Comparison of ENCODE assay signal across 1 cellular context in the genomic region with DNA sequence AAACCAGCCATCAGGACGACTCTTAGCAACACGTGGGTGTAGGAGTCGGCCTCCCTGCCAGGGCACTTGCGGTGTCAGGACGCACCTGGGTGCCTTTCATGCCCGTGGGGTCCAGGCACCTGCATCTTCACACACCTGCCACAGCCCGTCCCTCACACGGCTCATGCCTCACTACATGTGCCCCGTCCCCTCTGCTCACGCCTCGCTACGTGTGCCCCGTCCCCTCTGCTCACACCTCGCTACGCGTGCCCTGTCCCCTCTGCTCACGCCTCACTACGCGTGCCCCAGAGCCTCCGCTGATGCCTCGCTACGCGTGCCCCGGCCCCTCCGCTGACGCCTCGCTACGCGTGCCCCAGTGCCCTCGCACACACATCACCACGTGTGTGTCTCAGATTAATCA.
TF ChIP-seq lines count a peak whose summit lies in the region.

No MANE protein-coding gene starts in this region.

TF ChIP-seq in H1, 55 proteins besides CTCF, POLR2A, EP300 and RAD21:
- TF ChIP-seq POLR2AphosphoS5 (IDR thresholded peaks at IDR 0.05; ENCODE audit: low read depth, low read length): no peak
- TF ChIP-seq, protein P1, sequence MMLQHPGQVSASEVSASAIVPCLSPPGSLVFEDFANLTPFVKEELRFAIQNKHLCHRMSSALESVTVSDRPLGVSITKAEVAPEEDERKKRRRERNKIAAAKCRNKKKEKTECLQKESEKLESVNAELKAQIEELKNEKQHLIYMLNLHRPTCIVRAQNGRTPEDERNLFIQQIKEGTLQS (IDR thresholded peaks at IDR 0.05; ENCODE audit: insufficient read depth, low read depth, low read length): no peak
- TF ChIP-seq NANOG (IDR thresholded peaks at IDR 0.05; ENCODE audit: insufficient read depth, low read depth, low read length, poor library complexity, severe bottlenecking): no peak
- TF ChIP-seq, protein P2, sequence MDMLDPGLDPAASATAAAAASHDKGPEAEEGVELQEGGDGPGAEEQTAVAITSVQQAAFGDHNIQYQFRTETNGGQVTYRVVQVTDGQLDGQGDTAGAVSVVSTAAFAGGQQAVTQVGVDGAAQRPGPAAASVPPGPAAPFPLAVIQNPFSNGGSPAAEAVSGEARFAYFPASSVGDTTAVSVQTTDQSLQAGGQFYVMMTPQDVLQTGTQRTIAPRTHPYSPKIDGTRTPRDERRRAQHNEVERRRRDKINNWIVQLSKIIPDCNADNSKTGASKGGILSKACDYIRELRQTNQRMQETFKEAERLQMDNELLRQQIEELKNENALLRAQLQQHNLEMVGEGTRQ (IDR thresholded peaks at IDR 0.05; ENCODE audit: low read length): no peak
- TF ChIP-seq SP2 (IDR thresholded peaks at IDR 0.05; ENCODE audit: low read length): no peak
- TF ChIP-seq ASH2L (IDR thresholded peaks at IDR 0.05; ENCODE audit: low read length): no peak
- no peak for TF ChIP-seq SIRT6 (IDR thresholded peaks at IDR 0.05; ENCODE audit: low read length)
TF ChIP-seq in H1: peak in this region for 0.
